1 cellular context compared by ENCODE assay signal in genomic region chr11:75582461-75582934, GRCh38.
TF ChIP-seq lines count a peak whose summit lies in the region.

No MANE protein-coding gene starts in this region.

TF ChIP-seq in WTC11, 78 proteins besides CTCF, POLR2A, EP300 and RAD21 (continued from another document):
- TF ChIP-seq MLX (CRISPR knock-in tag; IDR thresholded peaks at IDR 0.05): no peak
- TF ChIP-seq NR1H2 (CRISPR knock-in tag; IDR thresholded peaks at IDR 0.05): no peak
- TF ChIP-seq HMGA2 (CRISPR knock-in tag; IDR thresholded peaks at IDR 0.05): no peak
- no peak for TF ChIP-seq MAX (CRISPR knock-in tag; IDR thresholded peaks at IDR 0.05)
- no peak for TF ChIP-seq ZNF121 (CRISPR knock-in tag; IDR thresholded peaks at IDR 0.05)
